8 cellular contexts compared by ENCODE assay signal in genomic region chr4:24470681-24471622, GRCh38.
DNase-seq lines count a peak whose midpoint lies in the region; ATAC-seq and TF ChIP-seq lines count a peak whose summit lies in the region.

No MANE protein-coding gene starts in this region.

- no peak for TF ChIP-seq CTCF in left lung (IDR thresholded peaks at IDR 0.05)

- H3K27ac ChIP-seq in left lung, result peak overlapping the region in 1 of 2 donors; percentile 62

- H3K9me3 ChIP-seq in left lung, result no peaks in the 10 kb centered on the region

- H3K36me3 ChIP-seq in left lung, result no peaks in the 10 kb centered on the region

- ATAC-seq in left lung, result peak; percentile 6
- no peak for ATAC-seq in HG02973 (IDR thresholded peaks at IDR 0.05; ENCODE audit: unreplicated experiment)

- peaks cover 23 to 83% of the 10 kb centered on the region in 2 donors for H3K27me3 ChIP-seq in left lung

- DNase-seq in Ammon's horn (ENCODE audit: low spot score) (peak; percentile 39), H4 (ENCODE audit: low spot score) (peak; percentile 24), SW480 (ENCODE audit: low spot score) (peak; percentile 39), cerebellum (ENCODE audit: low spot score) (peak; percentile 37), left lung (peak; percentile 46 to 73), NCI-H446 treated with DMSO at 0.1 percent for 48 hours (lab: John Stamatoyannopoulos, UW) (no peak)
- peak; percentile 15 for DNase-seq in stimulated activated CD8-positive, alpha-beta memory T cell treated with anti-CD3 and anti-CD28 coated beads, Interleukin-12 subunit alpha, Interleukin-12 subunit beta, amount 100 ng/mL, for 4 hours (ENCODE audit: low read depth)

- peaks cover 8 to 32% of the 10 kb centered on the region in 2 donors for H3K4me1 ChIP-seq in left lung

- intact Hi-C loops in left lung (cut with DNase I), result loop anchor here in 1 of 2 donors (10.0 kb wide), 1 partner anchor 514 kb away; no protein-coding TSS in a partner anchor

- peak overlapping the region; percentile 51 for H3K4me3 ChIP-seq in left lung
